8 cellular contexts compared by ENCODE assay signal in the genomic region with DNA sequence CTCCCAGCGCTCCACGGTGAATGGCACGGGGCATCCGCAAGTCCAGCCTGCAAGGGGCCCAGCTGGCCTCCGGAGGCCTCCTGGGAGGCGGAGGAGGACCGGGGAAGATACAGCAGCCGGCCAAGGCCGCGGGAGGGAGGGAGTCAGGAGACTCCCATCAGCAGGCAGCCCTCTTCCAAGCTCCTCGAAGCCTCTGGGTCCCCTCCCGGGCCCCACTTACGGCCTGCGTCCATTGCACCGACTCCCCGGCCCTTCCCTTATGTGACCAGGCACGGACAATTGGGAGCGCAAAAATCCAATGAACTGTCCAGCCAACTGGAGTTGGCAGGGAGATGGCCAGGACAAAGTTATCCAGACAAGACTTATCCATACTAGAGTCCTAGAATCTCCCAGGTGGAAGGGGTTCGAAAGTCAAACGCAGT. TPM values are rescaled to one million over a fixed set of nuclear protein-coding genes. Genes with fewer than 3 reads are reported as not detected.
A peak's percentile ranks its signal among the peaks of the same experiment; 100 is the strongest.
DNase-seq lines count a peak whose midpoint lies in the region; ATAC-seq and TF ChIP-seq lines count a peak whose summit lies in the region.

No MANE protein-coding gene starts in this region.

- TF ChIP-seq EP300 in sigmoid colon (IDR thresholded peaks at IDR 0.05), result no peak

- H3K9me3 ChIP-seq in HCT116 (ENCODE audit: control insufficient read depth in 1 of 2, insufficient read depth in 1 of 2, low read depth in 1 of 2, low read length in 2 of 2) (no peaks in the 10 kb centered on the region), hepatocyte (ENCODE audit: low read depth) (no peaks in the 10 kb centered on the region), sigmoid colon (no peaks in the 10 kb centered on the region)

- H3K27ac Mint-ChIP-seq in activated T-helper 17 cell treated with anti-CD3 and anti-CD28 coated beads, Interleukin-2, amount 50 U/mL, for 72 hours, result no peak overlapping the region

- RAD21 ChIA-PET in HCT116 (lab: Charles Lee; ENCODE audit: low non-redundant PET in 1 of 2, low total read pairs in 2 of 2, uncharacterized antibody in 2 of 2, unreplicated experiment in 2 of 2), result no interaction called here

- TF ChIP-seq CTCF in HCT116 (IDR thresholded peaks at IDR 0.05 in 2 of 3, conservative IDR thresholded peaks at IDR 0.05 in 1 of 3; ENCODE audit: borderline replicate concordance in 1 of 3, insufficient read depth in 1 of 3, low read depth in 2 of 3, low read length in 2 of 3), result no peak
- no peak for TF ChIP-seq CTCF in hepatocyte (IDR thresholded peaks at IDR 0.05; ENCODE audit: poor library complexity)
- no peak for TF ChIP-seq CTCF in sigmoid colon (IDR thresholded peaks at IDR 0.05)
- no peak for TF ChIP-seq CTCF in GM10266 (IDR thresholded peaks at IDR 0.05; ENCODE audit: control insufficient read depth, insufficient read depth, low read depth, missing control alignments)

- H3K4me1 Mint-ChIP-seq in activated T-helper 17 cell treated with anti-CD3 and anti-CD28 coated beads, Interleukin-2, amount 50 U/mL, for 72 hours, result peaks cover 9% of the 10 kb centered on the region

- TF ChIP-seq POLR2A in HCT116 (IDR thresholded peaks at IDR 0.05; ENCODE audit: borderline replicate concordance, extremely low read depth, insufficient read depth, insufficient read length) (no peak), sigmoid colon (IDR thresholded peaks at IDR 0.05) (no peak)

- H3K27me3 Mint-ChIP-seq in activated T-helper 17 cell treated with anti-CD3 and anti-CD28 coated beads, Interleukin-2, amount 50 U/mL, for 72 hours, result peaks cover 4% of the 10 kb centered on the region

- no peaks in the 10 kb centered on the region for H3K9me2 ChIP-seq in HCT116 (ENCODE audit: insufficient read depth)
- H3K9me2 ChIP-seq in hepatocyte (replicated peaks; ENCODE audit: insufficient read depth), result no peaks in the 10 kb centered on the region

- DNase-seq in HCT116 (ENCODE audit: low read depth, low spot score) (no peak), hepatocyte (ENCODE audit: low spot score) (peak; percentile 57), sigmoid colon (no peak), NCI-H345 treated with DMSO at 0.1 percent for 48 hours (lab: John Stamatoyannopoulos, UW; ENCODE audit: unreplicated experiment) (no peak), NCI-H69 (lab: John Stamatoyannopoulos, UW) (no peak), GM10266 (ENCODE audit: extremely low spot score) (no peak)

- H3K4me3 Mint-ChIP-seq in activated T-helper 17 cell treated with anti-CD3 and anti-CD28 coated beads, Interleukin-2, amount 50 U/mL, for 72 hours, result peak overlapping the region; percentile 83

- H3K36me3 ChIP-seq in HCT116 (ENCODE audit: control insufficient read depth in 1 of 2, insufficient read depth in 2 of 2, low read length in 2 of 2), result no peaks in the 10 kb centered on the region
- no peaks in the 10 kb centered on the region for H3K36me3 ChIP-seq in hepatocyte (replicated peaks; ENCODE audit: insufficient read depth, low read depth)
- H3K36me3 ChIP-seq in sigmoid colon, result peaks cover 0 to 6% (median 0%) of the 10 kb centered on the region in 4 donors

- CTCF ChIA-PET in HCT116 (lab: Charles Lee), result interaction anchor here (1.0 to 4.2 kb wide), 4 partner anchors 8 to 265 kb away, joined by 4 to 16 read pairs (median 6); no protein-coding TSS in a partner anchor

- H4K20me1 ChIP-seq in HCT116 (ENCODE audit: insufficient read depth) (no peaks in the 10 kb centered on the region), hepatocyte (ENCODE audit: insufficient read depth, poor library complexity, severe bottlenecking) (peaks cover 2% of the 10 kb centered on the region)

- intact Hi-C loops in HCT116 (cut with micrococcal nuclease) (no loop called here), sigmoid colon (cut with DNase I) (no loop called here)

- whole genome bisulfite sequencing in hepatocyte (ENCODE audit: low lambda C conversion rate, missing lambda C conversion rate), result 3% methylated on average over 20 of the region's 20 CpGs
- WGBS in sigmoid colon, 2 donors, result 27 to 29% methylated on average over 20 of the region's 20 CpGs

- H3K27me3 ChIP-seq in HCT116 (ENCODE audit: insufficient read depth, low read length) (no peaks in the 10 kb centered on the region), hepatocyte (no peaks in the 10 kb centered on the region), sigmoid colon (no peaks in the 10 kb centered on the region)

- H3K27ac ChIP-seq in HCT116 (ENCODE audit: low read depth, low read length) (peak overlapping the region; percentile 84), hepatocyte (peak overlapping the region; percentile 94), sigmoid colon (peak overlapping the region; percentile 71 to 94 (median 80))

- 0 out of 2 replicates have a peak, but pooled peaks cover 6% of the 10 kb centered on the region for H3K79me2 ChIP-seq in HCT116 (ENCODE audit: insufficient read depth, low read length)
- H3K79me2 ChIP-seq in hepatocyte, result peaks cover 44% of the 10 kb centered on the region

- no TSS peak for BruUV-seq in HCT116 (replicated peaks; lab: Mats Ljungman, UMichigan)

- H3K4me3 ChIP-seq in HCT116 (replicated peaks in 1 of 2; ENCODE audit: low read depth in 1 of 2, low read length in 2 of 2), result peak overlapping the region; percentile 69 to 76
- H3K4me3 ChIP-seq in hepatocyte, result peak overlapping the region; percentile 91
- peak overlapping the region; percentile 62 to 83 (median 76) for H3K4me3 ChIP-seq in sigmoid colon

- peak; percentile 16 for ATAC-seq in HCT116
- ATAC-seq in activated T-helper 17 cell treated with anti-CD3 and anti-CD28 coated beads, Interleukin-2, amount 50 U/mL, for 72 hours (replicated peaks), result no peak
- ATAC-seq in HG02623 (IDR thresholded peaks at IDR 0.05; ENCODE audit: unreplicated experiment), result no peak

- TF ChIP-seq RAD21 in HCT116 (IDR thresholded peaks at IDR 0.05; ENCODE audit: low read depth), result no peak

- H3K4me2 ChIP-seq in HCT116 (ENCODE audit: low read length) (peak overlapping the region; percentile 94), hepatocyte (peak overlapping the region; percentile 77)

- POLR2A ChIA-PET in HCT116 (lab: Charles Lee), result interaction anchor here (1.2 to 1.4 kb wide), 4 partner anchors 8 to 13 kb away, joined by 3 to 9 read pairs (median 6); no protein-coding TSS in a partner anchor

- no peaks in the 10 kb centered on the region for H3K9me3 Mint-ChIP-seq in activated T-helper 17 cell treated with anti-CD3 and anti-CD28 coated beads, Interleukin-2, amount 50 U/mL, for 72 hours

- peak overlapping the region; percentile 70 for H3K9ac ChIP-seq in HCT116 (ENCODE audit: low read length)

- H3K4me1 ChIP-seq in HCT116 (ENCODE audit: control insufficient read depth in 1 of 2, insufficient read depth in 2 of 2, low read length in 2 of 2) (peaks cover 19 to 39% of the 10 kb centered on the region in 2 experiments), hepatocyte (ENCODE audit: insufficient read depth) (peaks cover 17% of the 10 kb centered on the region), sigmoid colon (peaks cover 0 to 17% (median 13%) of the 10 kb centered on the region in 4 donors)

- H2AFZ ChIP-seq in HCT116 (ENCODE audit: low read depth, low read length, poor library complexity, severe bottlenecking) (no peak overlapping the region), hepatocyte (peak overlapping the region; percentile 64)

- no peaks in the 10 kb centered on the region for H3K36me3 Mint-ChIP-seq in activated T-helper 17 cell treated with anti-CD3 and anti-CD28 coated beads, Interleukin-2, amount 50 U/mL, for 72 hours (ENCODE audit: low read depth)

TF ChIP-seq in HCT116, 20 proteins besides CTCF, POLR2A, EP300 and RAD21:
- peak; percentile 55 for TF ChIP-seq ZFX (IDR thresholded peaks at IDR 0.05)
- no peak for TF ChIP-seq SP1 (IDR thresholded peaks at IDR 0.05; ENCODE audit: low read depth)

RNA-seq across cellular contexts. Expression of gene MFGE8, which starts 0.7 kb away (rescaled TPM):
- total RNA-seq in HCT116 (2021; ENCODE audit: unreplicated experiment), result 70.7 TPM
- polyA plus RNA-seq in HCT116 (2012), result 85.6 and 90.0 TPM in 2 replicates
- total RNA-seq in activated T-helper 17 cell treated with anti-CD3 and anti-CD28 coated beads, Interleukin-2, amount 50 U/mL, for 72 hours, result 10 to 100 TPM; 17.0 to 19.2 TPM
- 337 and 471 TPM in 2 replicates for total RNA-seq in hepatocyte
- 569 and 611 TPM in 2 replicates for polyA plus RNA-seq in hepatocyte
- total RNA-seq in sigmoid colon, result 100 to 1,000 TPM; 127 to 186 (median 174) TPM
- 100 to 1,000 TPM in 1 of 3 donors, 10 to 100 TPM in 2; 15.3 to 107 (median 16.8) TPM for polyA plus RNA-seq in sigmoid colon

RNA-seq across cellular contexts. Expression of gene HAPLN3, which starts 17.2 kb away (rescaled TPM):
- total RNA-seq in HCT116 (2021; ENCODE audit: unreplicated experiment), result 10.9 TPM
- 6.4 and 7.5 TPM in 2 replicates for polyA plus RNA-seq in HCT116 (2012)
- 10 to 100 TPM; 31.6 to 38.6 TPM for total RNA-seq in activated T-helper 17 cell treated with anti-CD3 and anti-CD28 coated beads, Interleukin-2, amount 50 U/mL, for 72 hours
- 4.1 and 4.2 TPM in 2 replicates for total RNA-seq in hepatocyte
- 6.6 and 7.2 TPM in 2 replicates for polyA plus RNA-seq in hepatocyte
- 10 to 100 TPM in 1 of 4 donors, 1 to 10 TPM in 3; 1.6 to 14.5 (median 4.2) TPM for total RNA-seq in sigmoid colon
- 10 to 100 TPM in 1 of 3 donors, under 1 TPM in 1, not detected in 1; 0.60 to 20.9 TPM for polyA plus RNA-seq in sigmoid colon
